ENCODE assay signal across 8 cellular contexts in genomic region chr5:73499187-73499586, GRCh38. TPM values are rescaled to one million over a fixed set of nuclear protein-coding genes. Genes with fewer than 3 reads are reported as not detected.
A peak's percentile ranks its signal among the peaks of the same experiment; 100 is the strongest.
DNase-seq lines count a peak whose midpoint lies in the region; ATAC-seq, FAIRE-seq and TF ChIP-seq lines count a peak whose summit lies in the region.

No MANE protein-coding gene starts in this region.

- peak overlapping the region; percentile 47 to 98 (median 84) for H3K4me3 ChIP-seq in adrenal gland
- H3K4me3 ChIP-seq in HepG2 (replicated peaks in 1 of 3; ENCODE audit: insufficient read depth in 1 of 3, low read depth in 2 of 3, low read length in 3 of 3) = peak overlapping the region; percentile 83 to 100 (median 99)
- peak overlapping the region; percentile 80 to 99 (median 89) for H3K4me3 ChIP-seq in transverse colon

- peak overlapping the region; percentile 98 for H3K4me3 Mint-ChIP-seq in activated T-cell treated with anti-CD3 and anti-CD28 coated beads, Interleukin-2, amount 50 U/mL, for 4 hours

- H3K9me3 ChIP-seq in adrenal gland (replicated peaks in 1 of 3) (no peaks in the 10 kb centered on the region), HepG2 (ENCODE audit: low read length) (no peaks in the 10 kb centered on the region), transverse colon (no peaks in the 10 kb centered on the region)

- 6 to 9% (median 7%) methylated on average over 12 of the region's 12 CpGs for whole genome bisulfite sequencing in adrenal gland, 4 donors
- WGBS in HepG2 (ENCODE audit: low lambda C conversion rate) = under 1% methylated on average over 12 of the region's 12 CpGs
- 3 to 7% methylated on average over 10 to 12 of the region's 12 CpGs for WGBS in transverse colon (ENCODE audit: low coverage in 1 of 2), 2 donors

- no peak for ATAC-seq in activated T-cell treated with anti-CD3 and anti-CD28 coated beads, Interleukin-2, amount 50 U/mL, for 4 hours
- ATAC-seq in HepG2 = no peak
- no peak for ATAC-seq in HG03135 (IDR thresholded peaks at IDR 0.05; ENCODE audit: unreplicated experiment)

- intact Hi-C loops in adrenal gland (cut with DNase I) (no loop called here), HepG2 (cut with micrococcal nuclease; ENCODE audit: unreplicated experiment) (loop anchor here (5.0 kb wide), 1 partner anchor 43 kb away; no protein-coding TSS in a partner anchor), transverse colon (cut with DNase I; ENCODE audit: low total_unique reads) (no loop called here)

- POLR2A ChIA-PET in HepG2 (lab: Yijun Ruan, JAX) = interaction anchor here (1.2 to 2.1 kb wide), 5 partner anchors 14 to 126 kb away, joined by 4 to 9 read pairs (median 5); no protein-coding TSS in a partner anchor

- TF ChIP-seq CTCF in adrenal gland (IDR thresholded peaks at IDR 0.05) (no peak), HepG2 (CRISPR knock-in tag; IDR thresholded peaks at IDR 0.05) (no peak), transverse colon (IDR thresholded peaks at IDR 0.05) (no peak)

- TF ChIP-seq EP300 in HepG2 (IDR thresholded peaks at IDR 0.05; ENCODE audit: low read depth in 2 of 2, low read length in 2 of 2) (no peak), HepG2 (CRISPR knock-in tag; IDR thresholded peaks at IDR 0.05; ENCODE audit: borderline replicate concordance) (no peak), transverse colon (IDR thresholded peaks at IDR 0.05; ENCODE audit: low read depth) (no peak)

- peaks cover 41% of the 10 kb centered on the region for H3K4me1 Mint-ChIP-seq in activated T-cell treated with anti-CD3 and anti-CD28 coated beads, Interleukin-2, amount 50 U/mL, for 4 hours (ENCODE audit: low read depth)

- TF ChIP-seq RAD21 in HepG2 (CRISPR knock-in tag; IDR thresholded peaks at IDR 0.05) = no peak

- in situ Hi-C loops in HepG2 (cut with HindIII; ENCODE audit: extremely low pct_ligation_motif_present, low pct_unique_long_range_greater_than_20kb) (no loop called here), transverse colon (cut with MboI; ENCODE audit: low pct_ligation_motif_present in 1 of 4, low pct_unique_long_range_greater_than_20kb in 1 of 4, low sequenced_read_pairs in 3 of 4) (no loop called here)

- peak overlapping the region; percentile 99 for H3K9ac ChIP-seq in HepG2 (ENCODE audit: insufficient read depth, low read depth, low read length)

- no peak overlapping the region for H2AFZ ChIP-seq in HepG2 (ENCODE audit: low read length)

- DNase-seq in activated T-cell treated with anti-CD3 and anti-CD28 coated beads, Interleukin-2, amount 50 U/mL, for 4 hours = no peak
- no peak for DNase-seq in activated T-cell treated with anti-CD3 and anti-CD28 coated beads for 4 hours
- DNase-seq in adrenal gland = no peak
- DNase-seq in HepG2 (ENCODE audit: low spot score) = no peak
- DNase-seq in transverse colon = no peak
- DNase-seq in foreskin melanocyte = no peak
- no peak for DNase-seq in NOMO-1 (lab: John Stamatoyannopoulos, UW; ENCODE audit: unreplicated experiment in 2 of 2)

- TF ChIP-seq POLR2A in adrenal gland (IDR thresholded peaks at IDR 0.05) (no peak), HepG2 (IDR thresholded peaks at IDR 0.05; ENCODE audit: insufficient read depth in 1 of 2, low read depth in 2 of 2, low read length in 2 of 2) (no peak), transverse colon (IDR thresholded peaks at IDR 0.05) (no peak)

- CTCF ChIA-PET in HepG2 (lab: Yijun Ruan, JAX; ENCODE audit: low intra/inter-chr PET ratio, low total read pairs) = no interaction called here

- no peaks in the 10 kb centered on the region for H3K9me3 Mint-ChIP-seq in activated T-cell treated with anti-CD3 and anti-CD28 coated beads, Interleukin-2, amount 50 U/mL, for 4 hours

- H3K27me3 Mint-ChIP-seq in activated T-cell treated with anti-CD3 and anti-CD28 coated beads, Interleukin-2, amount 50 U/mL, for 4 hours (ENCODE audit: low read depth) = peaks cover 7% of the 10 kb centered on the region

- H3K4me1 ChIP-seq in adrenal gland (replicated peaks in 1 of 2) (peaks cover 21 to 33% of the 10 kb centered on the region in 2 donors), HepG2 (ENCODE audit: insufficient read depth, low read length) (peaks cover 42% of the 10 kb centered on the region), transverse colon (peaks cover 6 to 62% (median 38%) of the 10 kb centered on the region in 4 donors)

- H3K27ac ChIP-seq in adrenal gland (peak overlapping the region in 2 of 5 donors; percentile 90 to 92), HepG2 (ENCODE audit: extremely low read length, insufficient read depth, low read length) (peak overlapping the region; percentile 92), transverse colon (peak overlapping the region; percentile 89 to 99 (median 95))

- peaks cover 0 to 26% of the 10 kb centered on the region in 2 donors for H3K36me3 ChIP-seq in adrenal gland (replicated peaks in 1 of 2)
- peaks cover 5 to 32% of the 10 kb centered on the region in 2 experiments for H3K36me3 ChIP-seq in HepG2 (replicated peaks in 1 of 2; ENCODE audit: control insufficient read depth in 1 of 2, insufficient read depth in 2 of 2, low read length in 2 of 2)
- peaks cover 0 to 22% (median 10%) of the 10 kb centered on the region in 4 donors for H3K36me3 ChIP-seq in transverse colon

- H4K20me1 ChIP-seq in HepG2 (ENCODE audit: insufficient read depth, low read length) = peaks cover 46% of the 10 kb centered on the region

- H3K79me2 ChIP-seq in HepG2 (ENCODE audit: insufficient read depth, low read length) = peaks cover 47% of the 10 kb centered on the region

- peak overlapping the region; percentile 87 for H3K4me2 ChIP-seq in HepG2 (ENCODE audit: low read depth, low read length)

- H3K27me3 ChIP-seq in adrenal gland = no peaks in the 10 kb centered on the region
- H3K27me3 ChIP-seq in HepG2 (ENCODE audit: control insufficient read depth in 1 of 2, insufficient read depth in 2 of 2, low read length in 2 of 2) = no peaks in the 10 kb centered on the region; a peak in 2 of 5 replicates
- H3K27me3 ChIP-seq in transverse colon = no peaks in the 10 kb centered on the region

- no peak for FAIRE-seq in HepG2 (lab: Jason Lieb, UNC)

- H3K36me3 Mint-ChIP-seq in activated T-cell treated with anti-CD3 and anti-CD28 coated beads, Interleukin-2, amount 50 U/mL, for 4 hours (ENCODE audit: insufficient read depth) = peaks cover 33% of the 10 kb centered on the region

- BruUV-seq in HepG2 (replicated peaks; lab: Mats Ljungman, UMichigan) = TSS peak; percentile 48

RNA-seq across cellular contexts. Expression of gene BTF3, which starts 0.9 kb away (rescaled TPM):
- 1,000 to 10,000 TPM in 2 of 3 donors, 100 to 1,000 TPM in 1; 967 to 1,090 (median 1,019) TPM for total RNA-seq in activated T-cell treated with anti-CD3 and anti-CD28 coated beads, Interleukin-2, amount 50 U/mL, for 4 hours
- total RNA-seq in adrenal gland (100 to 1,000 TPM; 424 to 634 (median 509) TPM), HepG2 (2016; rRNA removed; fragmentation: Illumina TruSeq; extraction: Trizol) (698 and 836 TPM in 2 replicates), transverse colon (100 to 1,000 TPM; 312 to 416 (median 396) TPM)
- polyA plus RNA-seq in adrenal gland (100 to 1,000 TPM; 426 to 852 (median 519) TPM), HepG2 (2011; rRNA removed) (471 and 557 TPM in 2 replicates)
- 507 and 559 TPM in 2 replicates for total RNA-seq in HepG2 (2016; cell fraction: cytosol; rRNA removed; fragmentation: Illumina TruSeq; extraction: Trizol; ENCODE audit: low read depth)
- 679 and 821 TPM in 2 replicates for total RNA-seq in HepG2 (2016; cell fraction: insoluble cytoplasmic fraction; rRNA removed; fragmentation: Illumina TruSeq; extraction: Trizol)
- 771 and 850 TPM in 2 replicates for total RNA-seq in HepG2 (2016; cell fraction: membrane; rRNA removed; fragmentation: Illumina TruSeq; extraction: Trizol)
- total RNA-seq in HepG2 (2016; cell fraction: nucleus; rRNA removed; fragmentation: Illumina TruSeq; extraction: Trizol) = 289 and 303 TPM in 2 replicates
- 298 and 449 TPM in 2 replicates for polyA plus RNA-seq in HepG2 (2011; cell fraction: cytosol; rRNA removed)
- polyA plus RNA-seq in HepG2 (2011; cell fraction: nucleus; rRNA removed) = 96.1 and 122 TPM in 2 replicates
- polyA plus RNA-seq in HepG2 (2012) = 940 and 1,043 TPM in 2 replicates
- 922 and 1,006 TPM in 2 replicates for polyA plus RNA-seq in HepG2 (2016; cell fraction: cytosol; fragmentation: Illumina TruSeq; extraction: Trizol; ENCODE audit: low read depth)
- polyA plus RNA-seq in HepG2 (2016; cell fraction: insoluble cytoplasmic fraction; fragmentation: Illumina TruSeq; extraction: Trizol; ENCODE audit: low read depth) = 1,304 and 1,359 TPM in 2 replicates
- polyA plus RNA-seq in HepG2 (2016; cell fraction: membrane; fragmentation: Illumina TruSeq; extraction: Trizol; ENCODE audit: low read depth) = 1,256 and 1,375 TPM in 2 replicates
- 596 and 617 TPM in 2 replicates for polyA plus RNA-seq in HepG2 (2016; cell fraction: nucleus; fragmentation: Illumina TruSeq; extraction: Trizol; ENCODE audit: insufficient read depth, low read depth)
- 152 and 382 TPM in 2 replicates for polyA minus RNA-seq in HepG2 (2011; rRNA and poly(A)+ RNA removed; ENCODE audit: low replicate concordance)
- polyA minus RNA-seq in HepG2 (2011; cell fraction: cytosol; rRNA and poly(A)+ RNA removed) = 285 and 287 TPM in 2 replicates
- 113 and 151 TPM in 2 replicates for polyA minus RNA-seq in HepG2 (2011; cell fraction: nucleus; rRNA and poly(A)+ RNA removed)

RNA-seq across cellular contexts. Expression of gene FOXD1, which starts 50.6 kb away (rescaled TPM):
- under 1 TPM in 1 of 3 donors, not detected in 2; 0.13 TPM for total RNA-seq in activated T-cell treated with anti-CD3 and anti-CD28 coated beads, Interleukin-2, amount 50 U/mL, for 4 hours
- total RNA-seq in adrenal gland = 1 to 10 TPM; 1.1 to 6.5 (median 2.8) TPM
- polyA plus RNA-seq in adrenal gland = 1 to 10 TPM; 1.2 to 4.5 (median 1.9) TPM
- total RNA-seq in HepG2 (2016; rRNA removed; fragmentation: Illumina TruSeq; extraction: Trizol) = 0.04 TPM in 1 of 2 replicates, not detected in the other
- total RNA-seq in HepG2 (2016; cell fraction: cytosol; rRNA removed; fragmentation: Illumina TruSeq; extraction: Trizol; ENCODE audit: low read depth) = not detected in 2 replicates
- total RNA-seq in HepG2 (2016; cell fraction: insoluble cytoplasmic fraction; rRNA removed; fragmentation: Illumina TruSeq; extraction: Trizol) = not detected in 2 replicates
- total RNA-seq in HepG2 (2016; cell fraction: membrane; rRNA removed; fragmentation: Illumina TruSeq; extraction: Trizol) = 0.06 TPM in 1 of 2 replicates, not detected in the other
- total RNA-seq in HepG2 (2016; cell fraction: nucleus; rRNA removed; fragmentation: Illumina TruSeq; extraction: Trizol) = not detected in 2 replicates
- polyA plus RNA-seq in HepG2 (2011; rRNA removed) = 0.04 and 0.05 TPM in 2 replicates
- 0.05 and 0.07 TPM in 2 replicates for polyA plus RNA-seq in HepG2 (2011; cell fraction: cytosol; rRNA removed)
- polyA plus RNA-seq in HepG2 (2011; cell fraction: nucleus; rRNA removed) = 0.06 TPM in 1 of 2 replicates, not detected in the other
- polyA plus RNA-seq in HepG2 (2012) = not detected in 2 replicates
- not detected in 2 replicates for polyA plus RNA-seq in HepG2 (2016; cell fraction: cytosol; fragmentation: Illumina TruSeq; extraction: Trizol; ENCODE audit: low read depth)
- 0.13 TPM in 1 of 2 replicates, not detected in the other for polyA plus RNA-seq in HepG2 (2016; cell fraction: insoluble cytoplasmic fraction; fragmentation: Illumina TruSeq; extraction: Trizol; ENCODE audit: low read depth)
- polyA plus RNA-seq in HepG2 (2016; cell fraction: membrane; fragmentation: Illumina TruSeq; extraction: Trizol; ENCODE audit: low read depth) = not detected in 2 replicates
- polyA plus RNA-seq in HepG2 (2016; cell fraction: nucleus; fragmentation: Illumina TruSeq; extraction: Trizol; ENCODE audit: insufficient read depth, low read depth) = not detected in 2 replicates
- polyA minus RNA-seq in HepG2 (2011; rRNA and poly(A)+ RNA removed; ENCODE audit: low replicate concordance) = 0.06 and 0.14 TPM in 2 replicates
- polyA minus RNA-seq in HepG2 (2011; cell fraction: cytosol; rRNA and poly(A)+ RNA removed) = not detected in 2 replicates
- not detected in 2 replicates for polyA minus RNA-seq in HepG2 (2011; cell fraction: nucleus; rRNA and poly(A)+ RNA removed)
- total RNA-seq in transverse colon = not detected
